ENCODE assay signal across 17 cellular contexts in the genomic region with DNA sequence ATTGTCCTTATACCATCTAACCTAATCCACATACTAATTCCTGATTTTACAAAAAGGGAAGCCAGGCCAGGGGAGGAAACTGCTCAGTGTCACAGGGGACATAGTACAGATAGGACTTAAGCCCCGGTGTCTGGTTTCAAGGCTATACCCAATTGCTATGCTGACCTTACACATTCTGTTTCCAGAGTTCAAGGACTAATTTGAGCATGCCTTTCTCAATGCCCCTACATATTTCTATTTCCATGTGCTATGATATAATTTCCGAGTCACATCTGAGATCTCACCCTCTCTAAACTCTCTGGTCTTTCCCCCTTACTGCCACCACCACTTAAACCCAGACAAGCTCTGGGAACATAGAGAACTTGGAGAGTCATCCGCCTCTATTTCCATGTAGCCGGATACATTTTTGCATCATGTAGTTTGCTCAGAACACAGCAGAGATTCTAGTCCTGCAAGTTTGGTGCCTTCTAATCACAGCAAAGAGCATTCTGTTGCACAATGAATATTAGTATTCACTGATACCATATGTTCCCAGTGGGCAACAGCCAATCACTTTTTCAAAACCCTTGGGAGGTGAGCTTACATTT. TPM values are rescaled to one million over a fixed set of nuclear protein-coding genes. Genes with fewer than 3 reads are reported as not detected.
A peak's percentile ranks its signal among the peaks of the same experiment; 100 is the strongest.
DNase-seq lines count a peak whose midpoint lies in the region; ATAC-seq, FAIRE-seq and TF ChIP-seq lines count a peak whose summit lies in the region.
"Had no signal": no experiment of that assay in that cellular context is flagged by ENCODE, and none has a peak within 500 bp of the region (broad histone marks: within the 10 kb centered on the region; RNA-seq: fewer than 3 reads in every experiment).

No MANE protein-coding gene starts in this region.

- DNase-seq in Right ventricle myocardium superior = no peak
- no peak for DNase-seq in cardiac septum (ENCODE audit: low spot score)
- no peak for DNase-seq in WTC11 (ENCODE audit: low spot score)
- DNase-seq in stimulated activated naive CD4-positive, alpha-beta T cell treated with Interleukin-2 at 50 U/mL for 16 hours (lab: John Stamatoyannopoulos, UW) = no peak
- DNase-seq in frontal cortex (ENCODE audit: low spot score in 2 of 2) = no peak
- no peak for DNase-seq in GM13976 (ENCODE audit: low spot score)
- DNase-seq: activated naive CD4-positive, alpha-beta T cell treated with anti-CD3 and anti-CD28 coated beads, Interleukin-2, amount 50 U/mL, for 16 hours; colonic mucosa; NCI-H2081; stimulated activated CD4-positive, alpha-beta T cell treated with anti-CD3 and anti-CD28 coated beads, Interleukin-12 subunit alpha, Interleukin-12 subunit beta, amount 100 ng/mL, for 4 hours; T1000 had no signal

- in situ Hi-C loops in GM13976 (cut with MboI; ENCODE audit: low sequenced_read_pairs, unreplicated experiment) = no loop called here

- ATAC-seq in Right ventricle myocardium superior (ENCODE audit: poor library complexity) (peak; percentile 85), WTC11 (no peak; the same call in 1 of the 2 replicates), HG03565 (IDR thresholded peaks at IDR 0.05; ENCODE audit: unreplicated experiment) (no peak)
- ATAC-seq: natural killer cell treated with Interleukin-12 subunit alpha and Interleukin-12 subunit beta and Interleukin-15 and Interleukin-18, amount 100 ng/mL, for 72 hours; Panc1 had no signal

- FAIRE-seq in frontal cortex (lab: Jason Lieb, UNC) = no peak
- FAIRE-seq: keratinocyte had no signal

- H3K4me3 Mint-ChIP-seq in WTC11 = no peak overlapping the region
- H3K4me3 Mint-ChIP-seq: natural killer cell treated with Interleukin-12 subunit alpha and Interleukin-12 subunit beta and Interleukin-15 and Interleukin-18, amount 100 ng/mL, for 72 hours had no signal

- CTCF ChIA-PET in WTC11 (lab: Charles Lee) = interaction anchor here (1.0 kb wide), 1 partner anchor 166 kb away, joined by 3 read pairs; no protein-coding TSS in a partner anchor

- peaks cover 33% of the 10 kb centered on the region for H3K4me1 Mint-ChIP-seq in WTC11

- H3K9me3 Mint-ChIP-seq in WTC11 = peaks cover 5% of the 10 kb centered on the region
- H3K9me3 Mint-ChIP-seq: natural killer cell treated with Interleukin-12 subunit alpha and Interleukin-12 subunit beta and Interleukin-15 and Interleukin-18, amount 100 ng/mL, for 72 hours had no signal

- H3K27me3 ChIP-seq in layer of hippocampus (ENCODE audit: control insufficient read depth, insufficient read depth, low read length) = no peaks in the 10 kb centered on the region
- H3K27me3 ChIP-seq: colonic mucosa, vagina had no signal

- H3K36me3 Mint-ChIP-seq in WTC11 = peaks cover 11% of the 10 kb centered on the region
- H3K36me3 Mint-ChIP-seq: natural killer cell treated with Interleukin-12 subunit alpha and Interleukin-12 subunit beta and Interleukin-15 and Interleukin-18, amount 100 ng/mL, for 72 hours had no signal

- intact Hi-C loops in Right ventricle myocardium superior (cut with DNase I) (no loop called here), cardiac septum (cut with DNase I) (no loop called here)

- no peaks in the 10 kb centered on the region for H3K27me3 Mint-ChIP-seq in WTC11 (ENCODE audit: low read depth)

- peak overlapping the region; percentile 40 for H3K27ac ChIP-seq in layer of hippocampus (ENCODE audit: low read depth, low read length)
- H3K27ac ChIP-seq: colonic mucosa, vagina had no signal

- no peak overlapping the region for H3K27ac Mint-ChIP-seq in WTC11
- H3K27ac Mint-ChIP-seq: natural killer cell treated with Interleukin-12 subunit alpha and Interleukin-12 subunit beta and Interleukin-15 and Interleukin-18, amount 100 ng/mL, for 72 hours had no signal

- TF ChIP-seq CTCF in WTC11 (IDR thresholded peaks at IDR 0.05) (no peak), GM13976 (IDR thresholded peaks at IDR 0.05; ENCODE audit: borderline replicate concordance, control extremely low read depth, extremely low read depth, insufficient read depth, missing control alignments) (no peak)

- POLR2A ChIA-PET in WTC11 (lab: Charles Lee) = no interaction called here

TF ChIP-seq in WTC11, 78 proteins besides CTCF, POLR2A, EP300 and RAD21:
- TF ChIP-seq, protein P1, sequence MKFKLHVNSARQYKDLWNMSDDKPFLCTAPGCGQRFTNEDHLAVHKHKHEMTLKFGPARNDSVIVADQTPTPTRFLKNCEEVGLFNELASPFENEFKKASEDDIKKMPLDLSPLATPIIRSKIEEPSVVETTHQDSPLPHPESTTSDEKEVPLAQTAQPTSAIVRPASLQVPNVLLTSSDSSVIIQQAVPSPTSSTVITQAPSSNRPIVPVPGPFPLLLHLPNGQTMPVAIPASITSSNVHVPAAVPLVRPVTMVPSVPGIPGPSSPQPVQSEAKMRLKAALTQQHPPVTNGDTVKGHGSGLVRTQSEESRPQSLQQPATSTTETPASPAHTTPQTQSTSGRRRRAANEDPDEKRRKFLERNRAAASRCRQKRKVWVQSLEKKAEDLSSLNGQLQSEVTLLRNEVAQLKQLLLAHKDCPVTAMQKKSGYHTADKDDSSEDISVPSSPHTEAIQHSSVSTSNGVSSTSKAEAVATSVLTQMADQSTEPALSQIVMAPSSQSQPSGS (CRISPR knock-in tag; IDR thresholded peaks at IDR 0.05; ENCODE audit: borderline replicate concordance, low read depth) = no peak
- TF ChIP-seq ESRRA (CRISPR knock-in tag; IDR thresholded peaks at IDR 0.05; ENCODE audit: borderline replicate concordance) (no peak), IRF2 (CRISPR knock-in tag; IDR thresholded peaks at IDR 0.05; ENCODE audit: borderline replicate concordance, low read depth) (no peak), GABPB1 (CRISPR knock-in tag; IDR thresholded peaks at IDR 0.05) (peak; percentile 96), TP53 (CRISPR knock-in tag; IDR thresholded peaks at IDR 0.05) (no peak)
- TF ChIP-seq, protein P2, sequence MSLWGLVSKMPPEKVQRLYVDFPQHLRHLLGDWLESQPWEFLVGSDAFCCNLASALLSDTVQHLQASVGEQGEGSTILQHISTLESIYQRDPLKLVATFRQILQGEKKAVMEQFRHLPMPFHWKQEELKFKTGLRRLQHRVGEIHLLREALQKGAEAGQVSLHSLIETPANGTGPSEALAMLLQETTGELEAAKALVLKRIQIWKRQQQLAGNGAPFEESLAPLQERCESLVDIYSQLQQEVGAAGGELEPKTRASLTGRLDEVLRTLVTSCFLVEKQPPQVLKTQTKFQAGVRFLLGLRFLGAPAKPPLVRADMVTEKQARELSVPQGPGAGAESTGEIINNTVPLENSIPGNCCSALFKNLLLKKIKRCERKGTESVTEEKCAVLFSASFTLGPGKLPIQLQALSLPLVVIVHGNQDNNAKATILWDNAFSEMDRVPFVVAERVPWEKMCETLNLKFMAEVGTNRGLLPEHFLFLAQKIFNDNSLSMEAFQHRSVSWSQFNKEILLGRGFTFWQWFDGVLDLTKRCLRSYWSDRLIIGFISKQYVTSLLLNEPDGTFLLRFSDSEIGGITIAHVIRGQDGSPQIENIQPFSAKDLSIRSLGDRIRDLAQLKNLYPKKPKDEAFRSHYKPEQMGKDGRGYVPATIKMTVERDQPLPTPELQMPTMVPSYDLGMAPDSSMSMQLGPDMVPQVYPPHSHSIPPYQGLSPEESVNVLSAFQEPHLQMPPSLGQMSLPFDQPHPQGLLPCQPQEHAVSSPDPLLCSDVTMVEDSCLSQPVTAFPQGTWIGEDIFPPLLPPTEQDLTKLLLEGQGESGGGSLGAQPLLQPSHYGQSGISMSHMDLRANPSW (CRISPR knock-in tag; conservative IDR thresholded peaks at IDR 0.05; ENCODE audit: low read depth) = no peak
- TF ChIP-seq, protein P3, sequence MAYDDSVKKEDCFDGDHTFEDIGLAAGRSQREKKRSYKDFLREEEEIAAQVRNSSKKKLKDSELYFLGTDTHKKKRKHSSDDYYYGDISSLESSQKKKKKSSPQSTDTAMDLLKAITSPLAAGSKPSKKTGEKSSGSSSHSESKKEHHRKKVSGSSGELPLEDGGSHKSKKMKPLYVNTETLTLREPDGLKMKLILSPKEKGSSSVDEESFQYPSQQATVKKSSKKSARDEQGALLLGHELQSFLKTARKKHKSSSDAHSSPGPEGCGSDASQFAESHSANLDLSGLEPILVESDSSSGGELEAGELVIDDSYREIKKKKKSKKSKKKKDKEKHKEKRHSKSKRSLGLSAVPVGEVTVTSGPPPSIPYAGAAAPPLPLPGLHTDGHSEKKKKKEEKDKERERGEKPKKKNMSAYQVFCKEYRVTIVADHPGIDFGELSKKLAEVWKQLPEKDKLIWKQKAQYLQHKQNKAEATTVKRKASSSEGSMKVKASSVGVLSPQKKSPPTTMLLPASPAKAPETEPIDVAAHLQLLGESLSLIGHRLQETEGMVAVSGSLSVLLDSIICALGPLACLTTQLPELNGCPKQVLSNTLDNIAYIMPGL (CRISPR knock-in tag; IDR thresholded peaks at IDR 0.05) = no peak
- TF ChIP-seq, protein P4, sequence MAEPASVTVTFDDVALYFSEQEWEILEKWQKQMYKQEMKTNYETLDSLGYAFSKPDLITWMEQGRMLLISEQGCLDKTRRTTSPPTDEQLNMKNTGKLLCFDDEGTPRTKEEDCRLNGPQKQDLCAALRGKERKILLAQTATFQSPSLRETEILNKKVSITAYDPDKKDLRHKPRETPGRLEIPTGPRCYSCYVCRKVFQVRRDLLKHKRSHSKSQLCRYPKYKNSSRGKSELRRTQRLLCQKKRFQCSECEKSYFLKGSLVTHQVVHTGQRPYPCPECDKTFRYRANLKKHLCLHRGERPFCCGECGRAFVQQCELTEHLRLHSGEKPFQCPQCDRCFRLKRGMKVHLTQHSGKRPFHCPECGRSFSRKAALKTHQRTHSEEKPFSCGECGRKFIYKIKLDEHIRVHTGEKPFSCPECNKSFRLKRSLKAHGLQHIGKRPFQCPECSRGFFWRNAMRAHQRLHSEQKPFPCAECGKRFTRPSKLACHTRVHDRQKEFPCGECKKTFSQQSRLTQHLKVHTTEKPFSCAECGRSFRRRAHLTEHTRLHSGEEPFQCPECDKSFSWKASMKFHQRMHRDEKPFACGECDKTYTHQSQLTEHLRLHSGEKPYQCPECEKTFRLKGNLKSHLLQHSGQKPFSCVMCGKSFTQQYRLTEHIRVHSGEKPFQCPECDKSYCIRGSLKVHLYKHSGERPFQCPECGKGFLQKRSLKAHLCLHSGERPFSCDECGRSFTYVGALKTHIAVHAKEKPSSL (CRISPR knock-in tag; conservative IDR thresholded peaks at IDR 0.05) = no peak
- TF ChIP-seq, protein P5, sequence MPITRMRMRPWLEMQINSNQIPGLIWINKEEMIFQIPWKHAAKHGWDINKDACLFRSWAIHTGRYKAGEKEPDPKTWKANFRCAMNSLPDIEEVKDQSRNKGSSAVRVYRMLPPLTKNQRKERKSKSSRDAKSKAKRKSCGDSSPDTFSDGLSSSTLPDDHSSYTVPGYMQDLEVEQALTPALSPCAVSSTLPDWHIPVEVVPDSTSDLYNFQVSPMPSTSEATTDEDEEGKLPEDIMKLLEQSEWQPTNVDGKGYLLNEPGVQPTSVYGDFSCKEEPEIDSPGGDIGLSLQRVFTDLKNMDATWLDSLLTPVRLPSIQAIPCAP (CRISPR knock-in tag; IDR thresholded peaks at IDR 0.05) = no peak

RNA-seq across cellular contexts. Expression of a gene that starts 34.2 kb away (rescaled TPM):
- total RNA-seq in Right ventricle myocardium superior (6.5 TPM), cardiac septum (4.0 TPM), WTC11 (2021) (37.1 to 45.6 TPM (median 40.9 TPM) in 3 replicates), frontal cortex (11.8 TPM)
